8 cellular contexts compared by ENCODE assay signal in genomic region chr2:85804583-85804982, GRCh38. TPM values are rescaled to one million over a fixed set of nuclear protein-coding genes. Genes with fewer than 3 reads are reported as not detected.
DNase-seq lines count a peak whose midpoint lies in the region; ATAC-seq and TF ChIP-seq lines count a peak whose summit lies in the region.

No MANE protein-coding gene starts in this region.

- H3K4me2 ChIP-seq in OCI-LY3 (ENCODE audit: low read length) (peak overlapping the region; percentile 18; the same call in 1 of the 2 replicates), osteoblast (ENCODE audit: insufficient read depth, low read length) (no peak overlapping the region)

- H3K4me3 Mint-ChIP-seq in activated naive CD4-positive, alpha-beta T cell treated with anti-CD3 and anti-CD28 coated beads, Interleukin-2, amount 10 ng/mL, durations not matched to agents 7 days and 5 days = no peak overlapping the region

- H4K20me1 ChIP-seq in OCI-LY3 (ENCODE audit: insufficient read depth, low read length) (no peaks in the 10 kb centered on the region), osteoblast (ENCODE audit: insufficient read depth, low read length) (no peaks in the 10 kb centered on the region)

- TF ChIP-seq CTCF in OCI-LY3 (IDR thresholded peaks at IDR 0.05; ENCODE audit: low read depth, low read length) = peak; percentile 54
- peak in 55 of 56 donors; percentile 22 to 67 (median 52) for TF ChIP-seq CTCF in dorsolateral prefrontal cortex (IDR thresholded peaks at IDR 0.05 in 54 of 56, conservative IDR thresholded peaks at IDR 0.05 in 2 of 56; ENCODE audit: low read depth in 1 of 56, partially characterized antibody in 56 of 56)
- TF ChIP-seq CTCF in osteoblast (IDR thresholded peaks at IDR 0.05; ENCODE audit: extremely low read depth, low read depth, low read length) = peak; percentile 68

- H3K36me3 Mint-ChIP-seq in activated naive CD4-positive, alpha-beta T cell treated with anti-CD3 and anti-CD28 coated beads, Interleukin-2, amount 10 ng/mL, durations not matched to agents 7 days and 5 days = no peaks in the 10 kb centered on the region

- peak; percentile 51 for DNase-seq in activated naive CD4-positive, alpha-beta T cell treated with anti-CD3 and anti-CD28 coated beads, Interleukin-2, amount 10 ng/mL, durations not matched to agents 7 days and 5 days
- no peak for DNase-seq in activated naive CD4-positive, alpha-beta T cell treated with anti-CD3 and anti-CD28 coated beads, Interleukin-2, amount 50 U/mL, for 16 hours
- DNase-seq in dorsolateral prefrontal cortex (peak in 1 of 10 donors; percentile 16), osteoblast (ENCODE audit: insufficient read length, low spot score, missing footprints) (peak; percentile 82), cerebellum (ENCODE audit: low spot score) (no peak)

- H3K27me3 ChIP-seq in OCI-LY3 (ENCODE audit: low read depth, low read length) (no peaks in the 10 kb centered on the region), dorsolateral prefrontal cortex (no peaks in the 10 kb centered on the region), osteoblast (ENCODE audit: insufficient read depth, low read length) (no peaks in the 10 kb centered on the region)

- no peak overlapping the region for H3K4me3 ChIP-seq in OCI-LY3 (ENCODE audit: low read length)
- no peak overlapping the region for H3K4me3 ChIP-seq in dorsolateral prefrontal cortex
- H3K4me3 ChIP-seq in osteoblast (ENCODE audit: insufficient read depth, low read length) = no peak overlapping the region

- H3K27ac ChIP-seq in OCI-LY3 (ENCODE audit: low read length) (no peak overlapping the region), dorsolateral prefrontal cortex (no peak overlapping the region), osteoblast (ENCODE audit: low read depth, low read length) (no peak overlapping the region)

- intact Hi-C loops in dorsolateral prefrontal cortex (cut with DNase I) = no loop called here

- no peaks in the 10 kb centered on the region for H3K36me3 ChIP-seq in OCI-LY3 (replicated peaks; ENCODE audit: low read depth, low read length)
- no peaks in the 10 kb centered on the region for H3K36me3 ChIP-seq in osteoblast (ENCODE audit: insufficient read depth, low read length)

- H3K4me1 ChIP-seq in OCI-LY3 (ENCODE audit: low read length) = peaks cover 11% of the 10 kb centered on the region
- no peaks in the 10 kb centered on the region for H3K4me1 ChIP-seq in osteoblast (ENCODE audit: insufficient read depth, low read length)

- H3K9me3 Mint-ChIP-seq in activated naive CD4-positive, alpha-beta T cell treated with anti-CD3 and anti-CD28 coated beads, Interleukin-2, amount 10 ng/mL, durations not matched to agents 7 days and 5 days = no peaks in the 10 kb centered on the region

- H3K4me1 Mint-ChIP-seq in activated naive CD4-positive, alpha-beta T cell treated with anti-CD3 and anti-CD28 coated beads, Interleukin-2, amount 10 ng/mL, durations not matched to agents 7 days and 5 days = peaks cover 8% of the 10 kb centered on the region

- H3K27me3 Mint-ChIP-seq in activated naive CD4-positive, alpha-beta T cell treated with anti-CD3 and anti-CD28 coated beads, Interleukin-2, amount 10 ng/mL, durations not matched to agents 7 days and 5 days = peaks cover 39% of the 10 kb centered on the region

- H3K9ac ChIP-seq in OCI-LY3 (ENCODE audit: low read length) = no peak overlapping the region

- CTCF ChIA-PET in activated naive CD4-positive, alpha-beta T cell treated with anti-CD3 and anti-CD28 coated beads, Interleukin-2, amount 10 ng/mL, durations not matched to agents 7 days and 5 days (lab: Charles Lee) = interaction anchor here (0.6 to 4.1 kb wide), 8 partner anchors 9 to 167 kb away, joined by 3 to 19 read pairs (median 4); no protein-coding TSS in a partner anchor

- no peaks in the 10 kb centered on the region for H3K9me3 ChIP-seq in OCI-LY3 (ENCODE audit: insufficient read depth, low read length)
- peaks cover 4% of the 10 kb centered on the region for H3K9me3 ChIP-seq in osteoblast (ENCODE audit: low read depth, low read length)

- no peaks in the 10 kb centered on the region for H3K79me2 ChIP-seq in OCI-LY3 (ENCODE audit: low read length)
- no peaks in the 10 kb centered on the region for H3K79me2 ChIP-seq in osteoblast (ENCODE audit: insufficient read depth, low read length)

- H3K27ac Mint-ChIP-seq in activated naive CD4-positive, alpha-beta T cell treated with anti-CD3 and anti-CD28 coated beads, Interleukin-2, amount 10 ng/mL, durations not matched to agents 7 days and 5 days = no peak overlapping the region

- ATAC-seq in GM18511 (IDR thresholded peaks at IDR 0.05; ENCODE audit: unreplicated experiment) (no peak), GM21381 (IDR thresholded peaks at IDR 0.05; ENCODE audit: unreplicated experiment) (no peak)

- H2AFZ ChIP-seq in OCI-LY3 (ENCODE audit: low read depth, low read length) (peak overlapping the region; percentile 63), osteoblast (ENCODE audit: low read length) (no peak overlapping the region)

RNA-seq across cellular contexts. Expression of gene ATOH8, which starts 50.8 kb away (rescaled TPM):
- total RNA-seq in dorsolateral prefrontal cortex = 10 to 100 TPM in 97 of 120 experiments, 1 to 10 TPM in 23; 4.6 to 58.9 (median 14.7) TPM
- total RNA-seq in osteoblast = 18.6 and 35.1 TPM in 2 replicates
- 13.2 TPM for total RNA-seq in cerebellum

Comparison
In these comparisons a context has a peak if more than half of its experiments do, and no peak if none do; other contexts are left out.
1. DNase-seq: peak in activated naive CD4-positive, alpha-beta T cell treated with anti-CD3 and anti-CD28 coated beads, Interleukin-2, amount 10 ng/mL, durations not matched to agents 7 days and 5 days (single experiment) and osteoblast (single experiment); none in activated naive CD4-positive, alpha-beta T cell treated with anti-CD3 and anti-CD28 coated beads, Interleukin-2, amount 50 U/mL, for 16 hours (single experiment) and cerebellum (single experiment).
2. Peak in every context shown above with its lines, with median percentiles within 50 percentile points of each other: CTCF ChIP-seq.